ENCODE assay signal across 8 cellular contexts in genomic region chr1:85576256-85576641, GRCh38. TPM values are rescaled to one million over a fixed set of nuclear protein-coding genes. Genes with fewer than 3 reads are reported as not detected.
A peak's percentile ranks its signal among the peaks of the same experiment; 100 is the strongest.
DNase-seq lines count a peak whose midpoint lies in the region; ATAC-seq, FAIRE-seq and TF ChIP-seq lines count a peak whose summit lies in the region.

No MANE protein-coding gene starts in this region.

- H4K20me1 ChIP-seq in OCI-LY7 (ENCODE audit: insufficient read depth, low read length): no peaks in the 10 kb centered on the region

- H3K36me3 ChIP-seq in muscle layer of colon (ENCODE audit: insufficient read depth, low read length): no peaks in the 10 kb centered on the region
- no peaks in the 10 kb centered on the region for H3K36me3 ChIP-seq in OCI-LY7 (ENCODE audit: insufficient read depth, low read length)

- BruUV-seq in OCI-LY7 (replicated peaks; lab: Mats Ljungman, UMichigan): no TSS peak

- H3K4me2 ChIP-seq in A549 (peak overlapping the region; percentile 90), OCI-LY7 (ENCODE audit: low read length) (no peak overlapping the region)

- intact Hi-C loops in OCI-LY7 (cut with micrococcal nuclease; ENCODE audit: unreplicated experiment): no loop called here

- POLR2A ChIA-PET in A549 (lab: Yijun Ruan, JAX) (interaction anchor here (0.6 to 1.0 kb wide), 2 partner anchors 31 to 111 kb away, joined by 3 read pairs; partner anchors contain the start of gene DDAH1), OCI-LY7 (lab: Charles Lee) (no interaction called here)

- TF ChIP-seq EP300 in A549 (IDR thresholded peaks at IDR 0.05): no peak

- FAIRE-seq in A549 (lab: Jason Lieb, UNC): no peak

- TF ChIP-seq RAD21 in A549 (conservative IDR thresholded peaks at IDR 0.05 in 1 of 2, IDR thresholded peaks at IDR 0.05 in 1 of 2): no peak

- no peak overlapping the region for H2AFZ ChIP-seq in OCI-LY7 (ENCODE audit: low read length)

- no peaks in the 10 kb centered on the region for H3K9me2 ChIP-seq in OCI-LY7 (ENCODE audit: insufficient read depth, low read length)

- peak overlapping the region; percentile 78 for H3K4me3 ChIP-seq in A549
- peak overlapping the region; percentile 85 for H3K4me3 ChIP-seq in choroid plexus epithelial cell (ENCODE audit: low read depth, low read length)
- H3K4me3 ChIP-seq in muscle layer of colon (ENCODE audit: low read depth in 1 of 2, low read length in 2 of 2): peak overlapping the region; percentile 86 to 92
- H3K4me3 ChIP-seq in OCI-LY7 (ENCODE audit: low read depth, low read length, poor library complexity, severe bottlenecking): no peak overlapping the region

- in situ Hi-C loops in KBM-7 (cut with MboI; ENCODE audit: low pct_unique_long_range_greater_than_20kb, low sequenced_read_pairs): no loop called here

- no peaks in the 10 kb centered on the region for H3K27me3 ChIP-seq in muscle layer of colon (ENCODE audit: control insufficient read depth in 1 of 2, insufficient read depth in 2 of 2, low read length in 2 of 2)

- H3K9ac ChIP-seq in muscle layer of colon (ENCODE audit: low read length): peak overlapping the region; percentile 83

- TF ChIP-seq POLR2A in A549 (IDR thresholded peaks at IDR 0.05; ENCODE audit: low read length): no peak

- 6% methylated on average over 7 of the region's 16 CpGs for WGBS in A549 (ENCODE audit: missing lambda C conversion rate)

- H3K27ac ChIP-seq in A549 (peak overlapping the region; percentile 99 to 100), muscle layer of colon (ENCODE audit: low read depth, low read length) (peak overlapping the region; percentile 96), OCI-LY7 (ENCODE audit: low read depth, low read length, poor library complexity, severe bottlenecking) (no peak overlapping the region)

- ATAC-seq in A549 (no peak), GM18511 (IDR thresholded peaks at IDR 0.05; ENCODE audit: unreplicated experiment) (no peak), GM21360 (IDR thresholded peaks at IDR 0.05; ENCODE audit: unreplicated experiment) (no peak)

- H3K9me3 ChIP-seq in A549 (no peaks in the 10 kb centered on the region), muscle layer of colon (ENCODE audit: low read length) (no peaks in the 10 kb centered on the region), OCI-LY7 (ENCODE audit: low read length) (no peaks in the 10 kb centered on the region)

- CTCF ChIA-PET in A549 (lab: Yijun Ruan, JAX): interaction anchor here (0.8 to 4.0 kb wide), 6 partner anchors 11 to 268 kb away, joined by 3 to 22 read pairs (median 4); no protein-coding TSS in a partner anchor
- CTCF ChIA-PET in OCI-LY7 (lab: Charles Lee; ENCODE audit: unreplicated experiment): no interaction called here

- peaks cover 49% of the 10 kb centered on the region for H3K4me1 ChIP-seq in A549
- peaks cover 34% of the 10 kb centered on the region for H3K4me1 ChIP-seq in muscle layer of colon (ENCODE audit: insufficient read depth, low read length)
- no peaks in the 10 kb centered on the region for H3K4me1 ChIP-seq in OCI-LY7 (ENCODE audit: insufficient read depth, low read length, poor library complexity, severe bottlenecking)

- DNase-seq in A549 (ENCODE audit: low read depth in 1 of 2, low spot score in 1 of 2): no peak
- DNase-seq in KBM-7: peak; percentile 74
- no peak for DNase-seq in choroid plexus epithelial cell (ENCODE audit: low read depth)
- DNase-seq in OCI-LY7 (ENCODE audit: low spot score): no peak
- DNase-seq in HCEC 1CT: no peak

- H3K79me2 ChIP-seq in OCI-LY7 (ENCODE audit: insufficient read depth, low read depth, low read length): no peaks in the 10 kb centered on the region

- TF ChIP-seq CTCF in A549 (IDR thresholded peaks at IDR 0.05) (no peak), choroid plexus epithelial cell (conservative IDR thresholded peaks at IDR 0.05; ENCODE audit: low read depth, low read length) (no peak), OCI-LY7 (conservative IDR thresholded peaks at IDR 0.05; ENCODE audit: low read length) (no peak)

TF ChIP-seq in A549, 52 proteins besides CTCF, POLR2A, EP300 and RAD21:
- TF ChIP-seq SREBF2 (IDR thresholded peaks at IDR 0.05): no peak
- no peak for TF ChIP-seq HMGXB4 (CRISPR knock-in tag; IDR thresholded peaks at IDR 0.05; ENCODE audit: borderline replicate concordance)
- TF ChIP-seq FOSL2 (IDR thresholded peaks at IDR 0.05): no peak
- TF ChIP-seq FOSL2 (CRISPR knock-in tag; IDR thresholded peaks at IDR 0.05): no peak
- TF ChIP-seq GATA3 (IDR thresholded peaks at IDR 0.05; ENCODE audit: borderline replicate concordance): no peak
- TF ChIP-seq MAZ (IDR thresholded peaks at IDR 0.05; ENCODE audit: borderline replicate concordance, low read depth, low read length): no peak
- TF ChIP-seq HEYL (CRISPR knock-in tag; IDR thresholded peaks at IDR 0.05): no peak
- no peak for TF ChIP-seq ZNF302 (CRISPR knock-in tag; IDR thresholded peaks at IDR 0.05)
- TF ChIP-seq FOSB (CRISPR knock-in tag; IDR thresholded peaks at IDR 0.05): no peak
- no peak for TF ChIP-seq RARB (CRISPR knock-in tag; IDR thresholded peaks at IDR 0.05)
- TF ChIP-seq CHD2 (IDR thresholded peaks at IDR 0.05; ENCODE audit: low read length, partially characterized antibody): no peak
- no peak for TF ChIP-seq SMC3 (IDR thresholded peaks at IDR 0.05)
- no peak for TF ChIP-seq HOXB5 (CRISPR knock-in tag; IDR thresholded peaks at IDR 0.05)
- TF ChIP-seq MYC (IDR thresholded peaks at IDR 0.05; ENCODE audit: borderline replicate concordance, low read length): no peak
- TF ChIP-seq ELK1 (IDR thresholded peaks at IDR 0.05; ENCODE audit: low read depth, low read length): no peak
- no peak for TF ChIP-seq E2F6 (IDR thresholded peaks at IDR 0.05; ENCODE audit: borderline replicate concordance, low read depth)
- no peak for TF ChIP-seq CEBPB (IDR thresholded peaks at IDR 0.05)
- no peak for TF ChIP-seq HES2 (IDR thresholded peaks at IDR 0.05)
TF ChIP-seq in A549: peak in this region for 0.

RNA-seq across cellular contexts. Expression of gene CCN1, which starts 4.3 kb away (rescaled TPM):
- polyA plus RNA-seq in A549 (2011; rRNA removed): 46.5 and 57.2 TPM in 2 replicates
- polyA plus RNA-seq in A549 (2012; cell fraction: cytosol; rRNA removed): 82.1 and 97.6 TPM in 2 replicates
- 197 and 256 TPM in 2 replicates for polyA plus RNA-seq in A549 (2012; cell fraction: nucleus; rRNA removed)
- 58.1 to 90.6 TPM (median 62.5 TPM) in 3 replicates for polyA plus RNA-seq in A549 (2017; fragmentation: RNase III; extraction: RNeasy Plus Mini Kit Qiagen cat#74134 plus additional on column Dnase treatment)
- 31.6 and 37.0 TPM in 2 replicates for polyA minus RNA-seq in A549 (2011; rRNA and poly(A)+ RNA removed)
- total RNA-seq in OCI-LY7 (2014; rRNA removed; shearing (Covaris generic)): not detected in 2 replicates
- 0.23 TPM in 1 of 2 replicates, not detected in the other for total RNA-seq in OCI-LY7 (2022)
